8 cellular contexts compared by ENCODE assay signal in genomic region chr7:143391462-143392404, GRCh38. TPM values are rescaled to one million over a fixed set of nuclear protein-coding genes. Genes with fewer than 3 reads are reported as not detected.
DNase-seq lines count a peak whose midpoint lies in the region; ATAC-seq and TF ChIP-seq lines count a peak whose summit lies in the region.
"Had no signal": no experiment of that assay in that cellular context is flagged by ENCODE, and none has a peak within 500 bp of the region (broad histone marks: within the 10 kb centered on the region; RNA-seq: fewer than 3 reads in every experiment).

No MANE protein-coding gene starts in this region.

- H3K9ac ChIP-seq in mucosa of stomach (ENCODE audit: low read length) = peak overlapping the region; percentile 45

- TF ChIP-seq CTCF in esophagus muscularis mucosa (IDR thresholded peaks at IDR 0.05) (no peak), upper lobe of right lung (IDR thresholded peaks at IDR 0.05) (no peak)

- H3K36me3 ChIP-seq in esophagus muscularis mucosa (peaks cover 27 to 62% (median 51%) of the 10 kb centered on the region in 4 donors), mucosa of stomach (ENCODE audit: control insufficient read depth, insufficient read depth, low read length) (peaks cover 8% of the 10 kb centered on the region), upper lobe of right lung (peaks cover 49% of the 10 kb centered on the region)

- DNase-seq in esophagus muscularis mucosa (ENCODE audit: extremely low spot score) = no peak
- no peak for DNase-seq in upper lobe of right lung
- DNase-seq in NCI-H345 treated with DMSO at 0.1 percent for 48 hours (lab: John Stamatoyannopoulos, UW; ENCODE audit: unreplicated experiment) = no peak
- no peak for DNase-seq in DMS153 (lab: John Stamatoyannopoulos, UW)
- DNase-seq: activated CD8-positive, alpha-beta memory T cell treated with anti-CD3 and anti-CD28 coated beads, Interleukin-2, amount 50 U/mL, for 48 hours had no signal

- H3K4me3 ChIP-seq in esophagus muscularis mucosa (peak overlapping the region; percentile 5 to 30 (median 26)), mucosa of stomach (ENCODE audit: low read length) (no peak overlapping the region), upper lobe of right lung (no peak overlapping the region)

- intact Hi-C loops in esophagus muscularis mucosa (cut with DNase I) (no loop called here), upper lobe of right lung (cut with DNase I) (no loop called here)

- WGBS in esophagus muscularis mucosa = 15% methylated on average over 17 of the region's 24 CpGs

- no peak for TF ChIP-seq POLR2A in esophagus muscularis mucosa (IDR thresholded peaks at IDR 0.05; ENCODE audit: low read depth)

- ATAC-seq in SK-N-SH treated with all-trans-retinoic acid at 6 μM for 48 hours = no peak
- peak; percentile 39 for ATAC-seq in upper lobe of right lung
- no peak for ATAC-seq in HG03175 (IDR thresholded peaks at IDR 0.05; ENCODE audit: unreplicated experiment)

- H3K4me1 ChIP-seq in esophagus muscularis mucosa (peaks cover 60 to 94% (median 88%) of the 10 kb centered on the region in 4 donors), mucosa of stomach (ENCODE audit: control insufficient read depth, insufficient read depth, low read length) (peaks cover 41% of the 10 kb centered on the region), upper lobe of right lung (peaks cover 61% of the 10 kb centered on the region)

- H3K27me3 ChIP-seq in esophagus muscularis mucosa (no peaks in the 10 kb centered on the region), mucosa of stomach (ENCODE audit: control insufficient read depth, insufficient read depth, low read length) (no peaks in the 10 kb centered on the region), upper lobe of right lung (no peaks in the 10 kb centered on the region)

- peak overlapping the region; percentile 100 for H3K27ac ChIP-seq in esophagus muscularis mucosa (replicated peaks in 1 of 4)
- H3K27ac ChIP-seq in upper lobe of right lung = peak overlapping the region; percentile 90

- H3K9me3 ChIP-seq in esophagus muscularis mucosa (no peaks in the 10 kb centered on the region), mucosa of stomach (ENCODE audit: control insufficient read depth, low read length) (no peaks in the 10 kb centered on the region), upper lobe of right lung (no peaks in the 10 kb centered on the region)

- no peak for TF ChIP-seq EP300 in esophagus muscularis mucosa (IDR thresholded peaks at IDR 0.05)

TF ChIP-seq in SK-N-SH treated with all-trans-retinoic acid at 6 μM for 48 hours, 23 proteins besides CTCF, POLR2A, EP300 and RAD21:
- 0 out of 2 replicates have a peak, but pooled peaks have one; percentile 55 for TF ChIP-seq PATZ1 (CRISPR knock-in tag; IDR thresholded peaks at IDR 0.05; ENCODE audit: borderline replicate concordance)
- peak; percentile 70 for TF ChIP-seq ISL1 (CRISPR knock-in tag; IDR thresholded peaks at IDR 0.05)
- TF ChIP-seq RARB (CRISPR knock-in tag; IDR thresholded peaks at IDR 0.05) = no peak
- TF ChIP-seq SNAI2 (CRISPR knock-in tag; IDR thresholded peaks at IDR 0.05) = 0 out of 2 replicates have a peak, but pooled peaks have one; percentile 30
- TF ChIP-seq ZC3H10 (CRISPR knock-in tag; IDR thresholded peaks at IDR 0.05) = peak; percentile 47; the same call in 1 of the 2 replicates
- no peak for TF ChIP-seq ZNF8 (CRISPR knock-in tag; IDR thresholded peaks at IDR 0.05)
- no peak for TF ChIP-seq ZNF565 (CRISPR knock-in tag; conservative IDR thresholded peaks at IDR 0.05; ENCODE audit: low read depth)
- TF ChIP-seq ZFP30 (CRISPR knock-in tag; IDR thresholded peaks at IDR 0.05) = no peak

RNA-seq across cellular contexts. Expression of gene ZYX, which starts 10.6 kb away (rescaled TPM):
- 100 to 1,000 TPM; 186 to 469 (median 245) TPM for total RNA-seq in esophagus muscularis mucosa
- total RNA-seq in upper lobe of right lung = 263 TPM

RNA-seq across cellular contexts. Expression of gene EPHA1, which starts 16.9 kb away (rescaled TPM):
- total RNA-seq in esophagus muscularis mucosa (under 1 TPM in 2 of 4 donors, not detected in 2; 0.17 to 0.23 TPM), upper lobe of right lung (13.9 TPM)

RNA-seq across cellular contexts. Expression of gene FAM131B, which starts 29.2 kb away (rescaled TPM):
- total RNA-seq in esophagus muscularis mucosa (1 to 10 TPM in 3 of 4 donors, under 1 TPM in 1; 0.42 to 2.0 (median 1.3) TPM), upper lobe of right lung (0.90 TPM)

RNA-seq across cellular contexts. Expression of gene TAS2R60, which starts 51.5 kb away (rescaled TPM):
- under 1 TPM in 1 of 4 donors, not detected in 3; 0.34 TPM for total RNA-seq in esophagus muscularis mucosa
- not detected for total RNA-seq in upper lobe of right lung

Comparison
In these comparisons a context has a peak if more than half of its experiments do, and no peak if none do; other contexts are left out.
1. H3K4me3 ChIP-seq: peak in esophagus muscularis mucosa (4 of 4); none in mucosa of stomach (single experiment) and upper lobe of right lung (single experiment).
2. RNA of gene EPHA1, which starts 16.9 kb away (total RNA-seq): 13.9 TPM in upper lobe of right lung (single experiment); 0.17 to 0.23 TPM in esophagus muscularis mucosa; every median in the first group is over 10 times any median in the second.